In genomic region chr17:17443173-17443572, GRCh38 we compare ENCODE assay signal across 1 cellular context.
TF ChIP-seq lines count a peak whose summit lies in the region.

No MANE protein-coding gene starts in this region.

TF ChIP-seq in K562, 482 proteins besides CTCF, POLR2A, EP300 and RAD21 (continued from another document):
- 0 out of 2 replicates have a peak, but pooled peaks have one; percentile 16 for TF ChIP-seq ATF3 (IDR thresholded peaks at IDR 0.05)
- no peak for TF ChIP-seq ATF3 (CRISPR knock-in tag; conservative IDR thresholded peaks at IDR 0.05)
- no peak for TF ChIP-seq MEF2D (tag; conservative IDR thresholded peaks at IDR 0.05; ENCODE audit: low read depth)
